ENCODE assay signal across 1 cellular context in genomic region chr13:49444517-49445395, GRCh38.
A peak's percentile ranks its signal among the peaks of the same experiment; 100 is the strongest.
TF ChIP-seq lines count a peak whose summit lies in the region.

No MANE protein-coding gene starts in this region.

TF ChIP-seq in GM12878, 131 proteins besides CTCF, POLR2A, EP300 and RAD21 (continued from another document and continues in another):
- TF ChIP-seq SRF (IDR thresholded peaks at IDR 0.05; ENCODE audit: low read depth in 2 of 2, low read length in 2 of 2) = no peak
- TF ChIP-seq PML (IDR thresholded peaks at IDR 0.05; ENCODE audit: low read length) = no peak
- no peak; the same call in 1 of the 2 replicates for TF ChIP-seq PAX5 (IDR thresholded peaks at IDR 0.05; ENCODE audit: borderline replicate concordance, low read depth, low read length)
- TF ChIP-seq SUPT20H (IDR thresholded peaks at IDR 0.05; ENCODE audit: borderline replicate concordance, control insufficient read depth, low read depth, low read length) = no peak
- TF ChIP-seq NRF1 (conservative IDR thresholded peaks at IDR 0.05; ENCODE audit: low read depth, low read length) = no peak
- no peak for TF ChIP-seq BCLAF1 (IDR thresholded peaks at IDR 0.05)
- peak; percentile 73 to 79; a peak in 3 of 4 replicates for TF ChIP-seq IKZF2 (IDR thresholded peaks at IDR 0.05)
- TF ChIP-seq E2F4 (IDR thresholded peaks at IDR 0.05; ENCODE audit: low read depth, low read length) = no peak
- TF ChIP-seq YBX1 (IDR thresholded peaks at IDR 0.05) = no peak
- TF ChIP-seq MYB (IDR thresholded peaks at IDR 0.05; ENCODE audit: borderline replicate concordance, low read depth, low read length) = no peak; the same call in none of the 2 replicates
- no peak for TF ChIP-seq SMAD1 (IDR thresholded peaks at IDR 0.05; ENCODE audit: low read depth, partially characterized antibody)
- TF ChIP-seq DPF2 (IDR thresholded peaks at IDR 0.05) = no peak; the same call in none of the 2 replicates
- TF ChIP-seq BACH1 (IDR thresholded peaks at IDR 0.05; ENCODE audit: borderline replicate concordance) = 0 out of 2 replicates have a peak, but pooled peaks have one; percentile 45
- TF ChIP-seq EZH2 (IDR thresholded peaks at IDR 0.05; ENCODE audit: borderline replicate concordance, control insufficient read depth, low read depth, low read length) = no peak
- no peak for TF ChIP-seq CEBPZ (IDR thresholded peaks at IDR 0.05; ENCODE audit: low read depth, low read length)
- no peak; the same call in 1 of the 2 replicates for TF ChIP-seq POLR2AphosphoS2 (IDR thresholded peaks at IDR 0.05; ENCODE audit: low read depth, low read length)
- no peak for TF ChIP-seq MLLT1 (IDR thresholded peaks at IDR 0.05)
- no peak for TF ChIP-seq ELK1 (IDR thresholded peaks at IDR 0.05; ENCODE audit: low read depth, low read length)
- peak; percentile 56; the same call in 1 of the 2 replicates for TF ChIP-seq ZNF24 (IDR thresholded peaks at IDR 0.05)
- TF ChIP-seq ZBED1 (IDR thresholded peaks at IDR 0.05; ENCODE audit: borderline replicate concordance) = no peak
- TF ChIP-seq HSF1 (IDR thresholded peaks at IDR 0.05; ENCODE audit: low read depth, low read length) = no peak
- TF ChIP-seq HDGF (IDR thresholded peaks at IDR 0.05) = no peak
- TF ChIP-seq CHD2 (IDR thresholded peaks at IDR 0.05; ENCODE audit: borderline replicate concordance, low read depth, low read length) = 0 out of 2 replicates have a peak, but pooled peaks have one; percentile 45
- TF ChIP-seq NR2C1 (IDR thresholded peaks at IDR 0.05) = no peak
- peak; percentile 78 for TF ChIP-seq MTA2 (IDR thresholded peaks at IDR 0.05; ENCODE audit: low read depth)
- TF ChIP-seq SREBF2 (IDR thresholded peaks at IDR 0.05; ENCODE audit: low read length) = no peak
- no peak for TF ChIP-seq NR2C2 (IDR thresholded peaks at IDR 0.05; ENCODE audit: borderline replicate concordance, control insufficient read depth, insufficient read length, low read depth)
- 0 out of 2 replicates have a peak, but pooled peaks have one; percentile 22 for TF ChIP-seq BMI1 (IDR thresholded peaks at IDR 0.05; ENCODE audit: borderline replicate concordance)
- TF ChIP-seq ZBTB40 (IDR thresholded peaks at IDR 0.05; ENCODE audit: borderline replicate concordance) = no peak
- TF ChIP-seq CREM (IDR thresholded peaks at IDR 0.05; ENCODE audit: low read depth) = no peak
- no peak for TF ChIP-seq USF1 (IDR thresholded peaks at IDR 0.05; ENCODE audit: borderline replicate concordance, extremely low read length, insufficient read depth, low read depth, low read length)
- no peak for TF ChIP-seq KAT2A (conservative IDR thresholded peaks at IDR 0.05; ENCODE audit: control insufficient read depth, low read depth, low read length)
- 0 out of 2 replicates have a peak, but pooled peaks have one; percentile 38 for TF ChIP-seq TBL1XR1 (IDR thresholded peaks at IDR 0.05; ENCODE audit: low read depth, low read length)
- TF ChIP-seq RELB (IDR thresholded peaks at IDR 0.05; ENCODE audit: low read depth) = peak; percentile 82
- TF ChIP-seq WRNIP1 (IDR thresholded peaks at IDR 0.05; ENCODE audit: borderline replicate concordance, low read depth, low read length) = no peak
- TF ChIP-seq IKZF1 (conservative IDR thresholded peaks at IDR 0.05) = peak; percentile 43
- no peak for TF ChIP-seq SP1 (IDR thresholded peaks at IDR 0.05; ENCODE audit: low read depth, low read length)
- no peak for TF ChIP-seq ZNF217 (IDR thresholded peaks at IDR 0.05)
